ENCODE assay signal across 12 cellular contexts in genomic region chr11:120929090-120929489, GRCh38.
DNase-seq lines count a peak whose midpoint lies in the region; ATAC-seq and TF ChIP-seq lines count a peak whose summit lies in the region.
"Had no signal": no experiment of that assay in that cellular context is flagged by ENCODE, and none has a peak within 500 bp of the region (broad histone marks: within the 10 kb centered on the region; RNA-seq: fewer than 3 reads in every experiment).

No MANE protein-coding gene starts in this region.

- TF ChIP-seq EP300 in suprapubic skin (IDR thresholded peaks at IDR 0.05) = no peak

- peak; percentile 60 for DNase-seq in AG08395 (ENCODE audit: low spot score)
- peak; percentile 9 for DNase-seq in ELR (ENCODE audit: low read depth)
- DNase-seq in amniotic epithelial cell (ENCODE audit: low read depth) = peak; percentile 6
- DNase-seq in kidney glomerular epithelial cell (lab: John Stamatoyannopoulos, UW) = peak; percentile 26
- no peak for DNase-seq in suprapubic skin (ENCODE audit: low spot score in 2 of 2)
- no peak for DNase-seq in spleen
- no peak for DNase-seq in NCI-H226
- DNase-seq: NCI-H2107 had no signal

- no peak for TF ChIP-seq POLR2A in suprapubic skin (IDR thresholded peaks at IDR 0.05)
- TF ChIP-seq POLR2A in spleen (IDR thresholded peaks at IDR 0.05) = no peak

- TF ChIP-seq CTCF in suprapubic skin (IDR thresholded peaks at IDR 0.05) (no peak), spleen (IDR thresholded peaks at IDR 0.05 in 8 of 11, conservative IDR thresholded peaks at IDR 0.05 in 3 of 11) (no peak)

- H3K4me1 ChIP-seq in suprapubic skin (peaks cover 7% of the 10 kb centered on the region), spleen (peaks cover 0 to 4% (median 0%) of the 10 kb centered on the region in 6 donors)
- H3K4me1 ChIP-seq: SJSA1 had no signal

- H3K9me3 ChIP-seq in suprapubic skin (no peaks in the 10 kb centered on the region), spleen (no peaks in the 10 kb centered on the region)
- H3K9me3 ChIP-seq: SJSA1 had no signal

- H3K27ac ChIP-seq in suprapubic skin (no peak overlapping the region), spleen (no peak overlapping the region)
- H3K27ac ChIP-seq: hepatocyte, SJSA1 had no signal

- no peak for ATAC-seq in GM18520 (IDR thresholded peaks at IDR 0.05; ENCODE audit: unreplicated experiment)
- ATAC-seq: CD8-positive, alpha-beta T cell had no signal

- 77% methylated on average over 8 of the region's 11 CpGs for WGBS in suprapubic skin
- WGBS in spleen, 5 donors = 89 to 96% (median 89%) methylated on average over 10 to 11 of the region's 11 CpGs

- H3K27me3 ChIP-seq in suprapubic skin = no peaks in the 10 kb centered on the region
- peaks cover 0 to 11% (median 0%) of the 10 kb centered on the region in 7 donors for H3K27me3 ChIP-seq in spleen (replicated peaks in 1 of 7)
- H3K27me3 ChIP-seq: hepatocyte, SJSA1 had no signal

- intact Hi-C loops in spleen (cut with DNase I; ENCODE audit: low total_unique reads) = no loop called here

- H3K36me3 ChIP-seq in suprapubic skin (no peaks in the 10 kb centered on the region), spleen (no peaks in the 10 kb centered on the region)
- H3K36me3 ChIP-seq: SJSA1 had no signal

- no peak overlapping the region for H3K4me3 ChIP-seq in suprapubic skin
- no peak overlapping the region for H3K4me3 ChIP-seq in spleen
- H3K4me3 ChIP-seq: hepatocyte, SJSA1 had no signal

Comparison
In these comparisons a context has a peak if more than half of its experiments do, and no peak if none do; other contexts are left out.
1. DNase-seq: peak in AG08395 (single experiment), ELR (single experiment), amniotic epithelial cell (single experiment) and kidney glomerular epithelial cell (single experiment); none in suprapubic skin (0 of 2), spleen (single experiment) and NCI-H226 (single experiment).